1 cellular context compared by ENCODE assay signal in genomic region chr16:62253926-62254325, GRCh38.
TF ChIP-seq lines count a peak whose summit lies in the region.

No MANE protein-coding gene starts in this region.

TF ChIP-seq in HepG2, 621 proteins besides CTCF, POLR2A, EP300 and RAD21 (continued from another document):
- TF ChIP-seq, protein P1, sequence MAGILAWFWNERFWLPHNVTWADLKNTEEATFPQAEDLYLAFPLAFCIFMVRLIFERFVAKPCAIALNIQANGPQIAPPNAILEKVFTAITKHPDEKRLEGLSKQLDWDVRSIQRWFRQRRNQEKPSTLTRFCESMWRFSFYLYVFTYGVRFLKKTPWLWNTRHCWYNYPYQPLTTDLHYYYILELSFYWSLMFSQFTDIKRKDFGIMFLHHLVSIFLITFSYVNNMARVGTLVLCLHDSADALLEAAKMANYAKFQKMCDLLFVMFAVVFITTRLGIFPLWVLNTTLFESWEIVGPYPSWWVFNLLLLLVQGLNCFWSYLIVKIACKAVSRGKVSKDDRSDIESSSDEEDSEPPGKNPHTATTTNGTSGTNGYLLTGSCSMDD (CRISPR knock-in tag; IDR thresholded peaks at IDR 0.05): no peak
- TF ChIP-seq, protein P2, sequence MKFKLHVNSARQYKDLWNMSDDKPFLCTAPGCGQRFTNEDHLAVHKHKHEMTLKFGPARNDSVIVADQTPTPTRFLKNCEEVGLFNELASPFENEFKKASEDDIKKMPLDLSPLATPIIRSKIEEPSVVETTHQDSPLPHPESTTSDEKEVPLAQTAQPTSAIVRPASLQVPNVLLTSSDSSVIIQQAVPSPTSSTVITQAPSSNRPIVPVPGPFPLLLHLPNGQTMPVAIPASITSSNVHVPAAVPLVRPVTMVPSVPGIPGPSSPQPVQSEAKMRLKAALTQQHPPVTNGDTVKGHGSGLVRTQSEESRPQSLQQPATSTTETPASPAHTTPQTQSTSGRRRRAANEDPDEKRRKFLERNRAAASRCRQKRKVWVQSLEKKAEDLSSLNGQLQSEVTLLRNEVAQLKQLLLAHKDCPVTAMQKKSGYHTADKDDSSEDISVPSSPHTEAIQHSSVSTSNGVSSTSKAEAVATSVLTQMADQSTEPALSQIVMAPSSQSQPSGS (CRISPR knock-in tag; IDR thresholded peaks at IDR 0.05): no peak
- TF ChIP-seq FOSL2 (CRISPR knock-in tag; IDR thresholded peaks at IDR 0.05): no peak
- TF ChIP-seq ARNTL (CRISPR knock-in tag; IDR thresholded peaks at IDR 0.05): no peak
- TF ChIP-seq, protein P3, sequence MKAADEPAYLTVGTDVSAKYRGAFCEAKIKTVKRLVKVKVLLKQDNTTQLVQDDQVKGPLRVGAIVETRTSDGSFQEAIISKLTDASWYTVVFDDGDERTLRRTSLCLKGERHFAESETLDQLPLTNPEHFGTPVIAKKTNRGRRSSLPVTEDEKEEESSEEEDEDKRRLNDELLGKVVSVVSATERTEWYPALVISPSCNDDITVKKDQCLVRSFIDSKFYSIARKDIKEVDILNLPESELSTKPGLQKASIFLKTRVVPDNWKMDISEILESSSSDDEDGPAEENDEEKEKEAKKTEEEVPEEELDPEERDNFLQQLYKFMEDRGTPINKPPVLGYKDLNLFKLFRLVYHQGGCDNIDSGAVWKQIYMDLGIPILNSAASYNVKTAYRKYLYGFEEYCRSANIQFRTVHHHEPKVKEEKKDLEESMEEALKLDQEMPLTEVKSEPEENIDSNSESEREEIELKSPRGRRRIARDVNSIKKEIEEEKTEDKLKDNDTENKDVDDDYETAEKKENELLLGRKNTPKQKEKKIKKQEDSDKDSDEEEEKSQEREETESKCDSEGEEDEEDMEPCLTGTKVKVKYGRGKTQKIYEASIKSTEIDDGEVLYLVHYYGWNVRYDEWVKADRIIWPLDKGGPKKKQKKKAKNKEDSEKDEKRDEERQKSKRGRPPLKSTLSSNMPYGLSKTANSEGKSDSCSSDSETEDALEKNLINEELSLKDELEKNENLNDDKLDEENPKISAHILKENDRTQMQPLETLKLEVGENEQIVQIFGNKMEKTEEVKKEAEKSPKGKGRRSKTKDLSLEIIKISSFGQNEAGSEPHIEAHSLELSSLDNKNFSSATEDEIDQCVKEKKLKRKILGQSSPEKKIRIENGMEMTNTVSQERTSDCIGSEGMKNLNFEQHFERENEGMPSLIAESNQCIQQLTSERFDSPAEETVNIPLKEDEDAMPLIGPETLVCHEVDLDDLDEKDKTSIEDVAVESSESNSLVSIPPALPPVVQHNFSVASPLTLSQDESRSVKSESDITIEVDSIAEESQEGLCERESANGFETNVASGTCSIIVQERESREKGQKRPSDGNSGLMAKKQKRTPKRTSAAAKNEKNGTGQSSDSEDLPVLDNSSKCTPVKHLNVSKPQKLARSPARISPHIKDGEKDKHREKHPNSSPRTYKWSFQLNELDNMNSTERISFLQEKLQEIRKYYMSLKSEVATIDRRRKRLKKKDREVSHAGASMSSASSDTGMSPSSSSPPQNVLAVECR (CRISPR knock-in tag; IDR thresholded peaks at IDR 0.05; ENCODE audit: borderline replicate concordance): no peak
- no peak for TF ChIP-seq HIVEP1 (CRISPR knock-in tag; IDR thresholded peaks at IDR 0.05)
- TF ChIP-seq ZNF282 (IDR thresholded peaks at IDR 0.05; ENCODE audit: partially characterized antibody): no peak
- no peak for TF ChIP-seq PHF21A (CRISPR knock-in tag; IDR thresholded peaks at IDR 0.05)
- TF ChIP-seq KAT2B (IDR thresholded peaks at IDR 0.05; ENCODE audit: borderline replicate concordance, low read depth, low read length): no peak
- TF ChIP-seq, protein P4, sequence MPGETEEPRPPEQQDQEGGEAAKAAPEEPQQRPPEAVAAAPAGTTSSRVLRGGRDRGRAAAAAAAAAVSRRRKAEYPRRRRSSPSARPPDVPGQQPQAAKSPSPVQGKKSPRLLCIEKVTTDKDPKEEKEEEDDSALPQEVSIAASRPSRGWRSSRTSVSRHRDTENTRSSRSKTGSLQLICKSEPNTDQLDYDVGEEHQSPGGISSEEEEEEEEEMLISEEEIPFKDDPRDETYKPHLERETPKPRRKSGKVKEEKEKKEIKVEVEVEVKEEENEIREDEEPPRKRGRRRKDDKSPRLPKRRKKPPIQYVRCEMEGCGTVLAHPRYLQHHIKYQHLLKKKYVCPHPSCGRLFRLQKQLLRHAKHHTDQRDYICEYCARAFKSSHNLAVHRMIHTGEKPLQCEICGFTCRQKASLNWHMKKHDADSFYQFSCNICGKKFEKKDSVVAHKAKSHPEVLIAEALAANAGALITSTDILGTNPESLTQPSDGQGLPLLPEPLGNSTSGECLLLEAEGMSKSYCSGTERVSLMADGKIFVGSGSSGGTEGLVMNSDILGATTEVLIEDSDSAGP (CRISPR knock-in tag; IDR thresholded peaks at IDR 0.05; ENCODE audit: borderline replicate concordance): no peak
- TF ChIP-seq JUN (CRISPR knock-in tag; IDR thresholded peaks at IDR 0.05): no peak
